In genomic region chr9:134068742-134069535, GRCh38 we compare ENCODE assay signal across 1 cellular context.
TF ChIP-seq lines count a peak whose summit lies in the region.

No MANE protein-coding gene starts in this region.

TF ChIP-seq in IMR-90, 13 proteins besides CTCF, POLR2A, EP300 and RAD21 (continued from another document):
- TF ChIP-seq, protein P1, sequence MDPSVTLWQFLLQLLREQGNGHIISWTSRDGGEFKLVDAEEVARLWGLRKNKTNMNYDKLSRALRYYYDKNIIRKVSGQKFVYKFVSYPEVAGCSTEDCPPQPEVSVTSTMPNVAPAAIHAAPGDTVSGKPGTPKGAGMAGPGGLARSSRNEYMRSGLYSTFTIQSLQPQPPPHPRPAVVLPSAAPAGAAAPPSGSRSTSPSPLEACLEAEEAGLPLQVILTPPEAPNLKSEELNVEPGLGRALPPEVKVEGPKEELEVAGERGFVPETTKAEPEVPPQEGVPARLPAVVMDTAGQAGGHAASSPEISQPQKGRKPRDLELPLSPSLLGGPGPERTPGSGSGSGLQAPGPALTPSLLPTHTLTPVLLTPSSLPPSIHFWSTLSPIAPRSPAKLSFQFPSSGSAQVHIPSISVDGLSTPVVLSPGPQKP (IDR thresholded peaks at IDR 0.05; ENCODE audit: borderline replicate concordance, low read depth, low read length) = no peak
- TF ChIP-seq MAZ (IDR thresholded peaks at IDR 0.05; ENCODE audit: borderline replicate concordance, low read depth, low read length) (no peak), CHD1 (IDR thresholded peaks at IDR 0.05; ENCODE audit: low read depth, low read length) (no peak), SMC3 (IDR thresholded peaks at IDR 0.05; ENCODE audit: low read depth, low read length) (no peak)
